26 cellular contexts compared by ENCODE assay signal in genomic region chr4:84394386-84394785, GRCh38.
"Had no signal": no experiment of that assay in that cellular context is flagged by ENCODE, and none has a peak within 500 bp of the region (broad histone marks: within the 10 kb centered on the region; RNA-seq: fewer than 3 reads in every experiment).

No MANE protein-coding gene starts in this region.

- H3K4me1 Mint-ChIP-seq: activated CD4-positive, alpha-beta T cell treated with anti-CD3 and anti-CD28 coated beads for 36 hours; nephron had no signal

- H3K4me1 ChIP-seq: body of pancreas, esophagus muscularis mucosa, foreskin keratinocyte, heart right ventricle, left lung, lower lobe of right lung, parathyroid adenoma, psoas muscle, right atrium auricular region, uterus had no signal

- ATAC-seq: activated CD4-positive, alpha-beta T cell treated with anti-CD3 and anti-CD28 coated beads for 36 hours; activated T-cell treated with anti-CD3 and anti-CD28 coated beads, Interleukin-2, amount 50 U/mL, for 72 hours; body of pancreas; foreskin keratinocyte; heart right ventricle; left lung; lower lobe of right lung; psoas muscle had no signal

- H3K9ac ChIP-seq: parathyroid adenoma had no signal

- H3K27me3 ChIP-seq: body of pancreas, esophagus muscularis mucosa, heart right ventricle, left lung, right atrium auricular region, uterus had no signal

- H3K36me3 Mint-ChIP-seq: activated naive CD8-positive, alpha-beta T cell had no signal

- H3K9me3 ChIP-seq: body of pancreas, esophagus muscularis mucosa, heart right ventricle, left lung, lower lobe of right lung, psoas muscle, right atrium auricular region, thoracic aorta, uterus had no signal

- DNase-seq: activated CD4-positive, alpha-beta T cell treated with anti-CD3 and anti-CD28 coated beads for 36 hours; activated CD4-positive, CD25-positive, alpha-beta regulatory T cell; activated naive CD4-positive, alpha-beta T cell; activated T-cell treated with anti-CD3 and anti-CD28 coated beads for 4 hours; activated T-cell treated with anti-CD3 and anti-CD28 coated beads, Interleukin-2, amount 50 U/mL, for 72 hours; anterior cingulate cortex; body of pancreas; dermis blood vessel endothelial cell; effector CD4-positive, alpha-beta T cell; foreskin keratinocyte; heart right ventricle; left lung; lower lobe of right lung; mesenchymal stem cell; psoas muscle; stimulated activated CD4-positive, alpha-beta T cell treated with anti-CD3 and anti-CD28 coated beads, Interleukin-15, amount 100 ng/mL, for 24 hours; stimulated activated CD4-positive, alpha-beta T cell treated with anti-CD3 and anti-CD28 coated beads, Interleukin-2, amount 100 ng/mL, for 24 hours; stimulated activated naive CD4-positive, alpha-beta T cell; trophoblast cell; uterus had no signal

- H3K36me3 ChIP-seq: esophagus muscularis mucosa, heart right ventricle, left lung, lower lobe of right lung, right atrium auricular region, thoracic aorta, uterus had no signal

- H3K4me3 ChIP-seq: body of pancreas, esophagus muscularis mucosa, heart right ventricle, left lung, lower lobe of right lung, psoas muscle, right atrium auricular region, thoracic aorta, uterus had no signal

- H3K4me3 Mint-ChIP-seq: activated CD4-positive, alpha-beta T cell treated with anti-CD3 and anti-CD28 coated beads for 36 hours; activated naive CD8-positive, alpha-beta T cell; activated T-cell treated with anti-CD3 and anti-CD28 coated beads, Interleukin-2, amount 50 U/mL, for 72 hours; nephron had no signal

- H3K79me2 ChIP-seq: parathyroid adenoma had no signal

- H3K27ac ChIP-seq: body of pancreas, esophagus muscularis mucosa, foreskin keratinocyte, heart right ventricle, left lung, lower lobe of right lung, parathyroid adenoma, psoas muscle, right atrium auricular region, thoracic aorta, uterus had no signal

- H2AFZ ChIP-seq: parathyroid adenoma had no signal

- H3K9me3 Mint-ChIP-seq: nephron had no signal

- H3K27ac Mint-ChIP-seq: activated CD4-positive, alpha-beta T cell treated with anti-CD3 and anti-CD28 coated beads for 36 hours; activated naive CD8-positive, alpha-beta T cell; activated T-cell treated with anti-CD3 and anti-CD28 coated beads, Interleukin-2, amount 50 U/mL, for 72 hours; nephron had no signal
